In the genomic region with DNA sequence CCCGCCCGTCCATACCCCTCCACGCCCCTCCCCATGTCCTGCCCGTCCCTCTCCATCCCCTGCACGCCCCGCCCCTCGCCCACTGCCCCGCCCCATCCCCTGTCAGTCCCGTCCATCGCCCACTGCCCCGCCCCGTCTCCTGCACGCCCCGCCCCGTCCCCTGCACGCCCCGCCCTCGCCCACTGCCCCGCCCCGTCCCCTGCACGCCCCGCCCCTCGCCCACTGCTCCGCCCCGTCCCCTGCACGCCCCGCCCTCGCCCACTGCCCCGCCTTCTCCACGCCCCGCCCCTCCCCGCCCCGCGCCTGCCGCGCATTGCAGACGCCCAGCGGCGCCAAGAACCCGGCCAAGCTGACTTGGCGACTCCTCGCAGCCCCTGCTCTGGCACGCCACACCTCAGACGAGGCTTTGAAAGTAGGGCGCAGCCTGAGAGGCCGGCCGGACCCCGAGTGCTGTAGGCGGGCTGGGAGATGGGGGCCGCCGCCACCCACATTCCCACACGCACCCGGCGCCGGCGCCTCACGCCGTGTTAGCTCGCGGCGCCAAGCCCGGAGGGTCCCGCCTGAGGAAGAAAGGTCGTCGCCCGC, we compare ENCODE assay signal across 8 cellular contexts. TPM values are rescaled to one million over a fixed set of nuclear protein-coding genes. Genes with fewer than 3 reads are reported as not detected.
DNase-seq lines count a peak whose midpoint lies in the region; ATAC-seq, FAIRE-seq and TF ChIP-seq lines count a peak whose summit lies in the region.

TSS of gene RAD21L1 (plus strand) at position 316 of the 585 bp plus-strand sequence. CDS start 2,410 bp downstream, outside the sequence.

- H3K27me3 Mint-ChIP-seq in central memory CD8-positive, alpha-beta T cell = peaks cover 9% of the 10 kb centered on the region

- H3K27ac Mint-ChIP-seq in central memory CD8-positive, alpha-beta T cell (ENCODE audit: low read depth) = no peak within 1 kb of the TSS

- no peaks in the 10 kb centered on the region for H3K36me3 ChIP-seq in kidney (ENCODE audit: control insufficient read depth in 1 of 2, insufficient read depth in 2 of 2, low read length in 2 of 2)

- H3K4me1 Mint-ChIP-seq in central memory CD8-positive, alpha-beta T cell = peaks cover 5% of the 10 kb centered on the region

- H3K9ac ChIP-seq in kidney (ENCODE audit: low read length in 2 of 2) = no peak within 1 kb of the TSS

- H3K4me1 ChIP-seq in kidney (ENCODE audit: control insufficient read depth in 1 of 2, insufficient read depth in 1 of 2, low read depth in 1 of 2, low read length in 2 of 2) = no peaks in the 10 kb centered on the region

- peak; percentile 83 for DNase-seq in M059J (ENCODE audit: low read depth)
- peak; percentile 73 for DNase-seq in activated CD4-positive, alpha-beta T cell treated with anti-CD3 and anti-CD28 coated beads for 1 hour
- DNase-seq in central memory CD8-positive, alpha-beta T cell (ENCODE audit: low spot score in 2 of 2) = peak; percentile 42 to 43
- DNase-seq in kidney = peak; percentile 94
- peak; percentile 73 to 75 for DNase-seq in stimulated activated CD4-positive, alpha-beta T cell treated with anti-CD3 and anti-CD28 coated beads, Interleukin-12 subunit alpha, Interleukin-12 subunit beta, amount 100 ng/mL, for 24 hours (ENCODE audit: low read depth in 2 of 2)

- peaks cover 2% of the 10 kb centered on the region for H3K36me3 Mint-ChIP-seq in central memory CD8-positive, alpha-beta T cell (ENCODE audit: insufficient read depth)

- H3K27ac ChIP-seq in kidney (ENCODE audit: low read depth in 2 of 2, low read length in 2 of 2) = no peak within 1 kb of the TSS

- no peaks in the 10 kb centered on the region for H3K9me3 Mint-ChIP-seq in central memory CD8-positive, alpha-beta T cell

- H3K4me3 ChIP-seq in GM08714 (ENCODE audit: low read length) = peak within 1 kb of the TSS; percentile 62
- H3K4me3 ChIP-seq in kidney (ENCODE audit: low read length in 2 of 2) = peak within 1 kb of the TSS; percentile 42 to 54

- intact Hi-C loops in kidney (cut with DNase I) = no loop called here

- no peak for FAIRE-seq in kidney (lab: Jason Lieb, UNC)

- H3K9me3 ChIP-seq in kidney (ENCODE audit: control insufficient read depth in 1 of 2, low read length in 2 of 2) = no peaks in the 10 kb centered on the region

- peak within 1 kb of the TSS; percentile 70 for H3K4me3 Mint-ChIP-seq in central memory CD8-positive, alpha-beta T cell

- TF ChIP-seq CTCF in kidney (IDR thresholded peaks at IDR 0.05; ENCODE audit: borderline replicate concordance, extremely low read depth, insufficient read depth) = no peak

- ATAC-seq in central memory CD8-positive, alpha-beta T cell (replicated peaks; ENCODE audit: extremely low read depth, poor library complexity, severe bottlenecking) = peak; percentile 73
- ATAC-seq in GM21381 (IDR thresholded peaks at IDR 0.05; ENCODE audit: unreplicated experiment) = no peak
- no peak for ATAC-seq in GM19328 (IDR thresholded peaks at IDR 0.05; ENCODE audit: unreplicated experiment)

RNA-seq across cellular contexts. Expression of gene RAD21L1, which starts in this region (rescaled TPM):
- total RNA-seq in M059J (2014; rRNA removed; shearing (Covaris generic)) = 0.39 TPM in 1 of 2 replicates, not detected in the other
- not detected for total RNA-seq in kidney
- polyA plus RNA-seq in kidney (ENCODE audit: insufficient read depth, low read depth, low replicate concordance) = not detected

Comparison
In these comparisons a context has a peak if more than half of its experiments do, and no peak if none do; other contexts are left out.
1. Peak in DNase-seq in M059J; RNA of the gene not detected or under 1 TPM.
2. Peak in DNase-seq and H3K4me3 ChIP-seq in kidney; RNA of the gene not detected or under 1 TPM.
3. DNase-seq: peak in every context shown above with its lines; median percentile 94 in kidney; 83 in M059J; 74 in stimulated activated CD4-positive, alpha-beta T cell treated with anti-CD3 and anti-CD28 coated beads, Interleukin-12 subunit alpha, Interleukin-12 subunit beta, amount 100 ng/mL, for 24 hours; 73 in activated CD4-positive, alpha-beta T cell treated with anti-CD3 and anti-CD28 coated beads for 1 hour; 42 in central memory CD8-positive, alpha-beta T cell.